In the genomic region with DNA sequence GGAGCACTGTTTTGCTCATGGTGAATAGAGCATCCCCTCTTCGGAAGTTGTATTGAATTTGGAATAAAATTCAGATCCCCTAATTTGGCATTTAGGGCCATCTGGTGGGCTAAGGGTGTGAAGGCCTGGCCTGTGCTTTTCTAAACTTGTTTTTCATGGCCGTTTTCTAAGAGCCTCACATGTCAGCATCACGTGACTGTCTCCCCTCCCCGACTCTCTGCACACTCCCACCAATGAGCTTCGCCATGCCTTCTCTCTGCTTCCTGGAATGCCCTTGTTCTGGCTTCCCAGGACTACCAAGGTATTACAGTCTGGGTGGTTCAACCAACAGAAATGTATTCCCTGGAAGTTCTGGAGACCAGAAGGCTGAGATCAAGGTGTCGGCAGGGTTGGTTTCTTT, we compare ENCODE assay signal across 16 cellular contexts.
DNase-seq lines count a peak whose midpoint lies in the region; ATAC-seq and TF ChIP-seq lines count a peak whose summit lies in the region.
"Had no signal": no experiment of that assay in that cellular context is flagged by ENCODE, and none has a peak within 500 bp of the region (broad histone marks: within the 10 kb centered on the region; RNA-seq: fewer than 3 reads in every experiment).

No MANE protein-coding gene starts in this region.

- no peaks in the 10 kb centered on the region for H4K20me1 ChIP-seq in GM23338 (replicated peaks; ENCODE audit: insufficient read depth)

- no peak for TF ChIP-seq EP300 in esophagus muscularis mucosa (IDR thresholded peaks at IDR 0.05)

- peaks cover 5% of the 10 kb centered on the region for H3K4me1 Mint-ChIP-seq in GM23338
- no peaks in the 10 kb centered on the region for H3K4me1 Mint-ChIP-seq in Calu3 (ENCODE audit: low read depth, unreplicated experiment)
- H3K4me1 Mint-ChIP-seq: CD4-positive, alpha-beta memory T cell; IgD-negative memory B cell had no signal

- WGBS in esophagus muscularis mucosa, result 87% methylated on average over 5 of the region's 6 CpGs
- WGBS in neuronal stem cell (ENCODE audit: extremely low coverage in 2 of 2, insufficient read length in 2 of 2, insufficient replicate concordance in 1 of 2), 2 donors, result no CpG with 5 or more reads among the region's 6 CpGs

- peaks cover 7% of the 10 kb centered on the region for H3K27me3 Mint-ChIP-seq in GM23338 (ENCODE audit: insufficient read depth, low read depth, poor library complexity)
- peaks cover 83% of the 10 kb centered on the region for H3K27me3 Mint-ChIP-seq in Calu3 (ENCODE audit: unreplicated experiment)

- H3K36me3 Mint-ChIP-seq in GM23338 (ENCODE audit: low read depth) (peaks cover 6% of the 10 kb centered on the region; the same call in 2 of the 3 replicates), Calu3 (ENCODE audit: insufficient read depth, unreplicated experiment) (no peaks in the 10 kb centered on the region)
- H3K36me3 Mint-ChIP-seq: CD4-positive, alpha-beta memory T cell; IgD-negative memory B cell had no signal

- H3F3A ChIP-seq in GM23338 (replicated peaks; ENCODE audit: low read depth), result no peaks in the 10 kb centered on the region

- H2BK120ac ChIP-seq in neuronal stem cell (ENCODE audit: low read depth, low read length), result no peak overlapping the region

- intact Hi-C loops in esophagus muscularis mucosa (cut with DNase I), result no loop called here
- intact Hi-C loops in Calu3 (cut with micrococcal nuclease; ENCODE audit: unreplicated experiment), result no loop called here

- TF ChIP-seq CTCF in GM23338 (conservative IDR thresholded peaks at IDR 0.05; ENCODE audit: low read depth in 2 of 2), result peak; percentile 21 to 37; a peak in 3 of 4 replicates
- no peak for TF ChIP-seq CTCF in esophagus muscularis mucosa (IDR thresholded peaks at IDR 0.05)
- TF ChIP-seq CTCF in Calu3 (IDR thresholded peaks at IDR 0.05; ENCODE audit: unreplicated experiment), result no peak

- H3K27ac Mint-ChIP-seq in GM23338, result no peak overlapping the region
- H3K27ac Mint-ChIP-seq in Calu3 (ENCODE audit: unreplicated experiment), result no peak overlapping the region
- H3K27ac Mint-ChIP-seq: CD4-positive, alpha-beta memory T cell had no signal

- no peak overlapping the region for H3K14ac ChIP-seq in neuronal stem cell (ENCODE audit: low read length)

- H3K4me3 Mint-ChIP-seq in GM23338 (no peak overlapping the region), Calu3 (ENCODE audit: low read depth, unreplicated experiment) (no peak overlapping the region)
- H3K4me3 Mint-ChIP-seq: CD4-positive, alpha-beta memory T cell; IgD-negative memory B cell had no signal

- no peaks in the 10 kb centered on the region for H3K27me3 ChIP-seq in GM23338 (ENCODE audit: insufficient read depth)
- H3K27me3 ChIP-seq in esophagus muscularis mucosa, result no peaks in the 10 kb centered on the region
- H3K27me3 ChIP-seq in neuronal stem cell (ENCODE audit: control insufficient read depth in 3 of 3, insufficient read depth in 3 of 3, low read depth in 1 of 3, low read length in 3 of 3), result peaks cover 0 to 10% (median 0%) of the 10 kb centered on the region in 3 experiments
- H3K27me3 ChIP-seq: BE2C had no signal

- DNase-seq in GM23338 (ENCODE audit: low spot score) (peak; percentile 53), SK-MEL-5 (ENCODE audit: low read depth, low spot score) (peak; percentile 4), esophagus muscularis mucosa (ENCODE audit: extremely low spot score) (peak; percentile 70), neuronal stem cell (ENCODE audit: low spot score) (no peak), Calu3 (no peak)
- DNase-seq: BE2C; CD4-positive, alpha-beta memory T cell; DMS153; DMS79 treated with DMSO at 0.1 percent for 48 hours; EL; GOT3; HCEC 1CT had no signal

- in situ Hi-C loops in SK-MEL-5 (cut with HindIII; ENCODE audit: low pct_unique_long_range_greater_than_20kb, low sequenced_read_pairs), result no loop called here

- no peak overlapping the region for H3K9ac ChIP-seq in neuronal stem cell (ENCODE audit: low read depth, low read length, poor library complexity)

- H4K8ac ChIP-seq in neuronal stem cell (ENCODE audit: low read depth, low read length), result no peak overlapping the region

- no peak overlapping the region for H2BK12ac ChIP-seq in neuronal stem cell (ENCODE audit: low read length)

- no peak overlapping the region for H3K27ac ChIP-seq in GM23338 (ENCODE audit: low read depth)
- H3K27ac ChIP-seq in esophagus muscularis mucosa (replicated peaks in 1 of 4), result no peak overlapping the region
- H3K27ac ChIP-seq in neuronal stem cell (replicated peaks; ENCODE audit: low read length), result no peak overlapping the region
- H3K27ac ChIP-seq: C4-2B had no signal

- no peak overlapping the region for H2AK5ac ChIP-seq in neuronal stem cell (ENCODE audit: low read depth, low read length)

- H3K4me3 ChIP-seq in GM23338 (no peak overlapping the region), esophagus muscularis mucosa (no peak overlapping the region), neuronal stem cell (ENCODE audit: low read length in 2 of 2) (no peak overlapping the region)

- no peak overlapping the region for H3K18ac ChIP-seq in neuronal stem cell (ENCODE audit: low read length)

- H3K4me2 ChIP-seq in GM23338 (no peak overlapping the region), neuronal stem cell (ENCODE audit: insufficient read depth, low read length, poor library complexity, severe bottlenecking) (no peak overlapping the region)

- no peaks in the 10 kb centered on the region for H3K79me1 ChIP-seq in neuronal stem cell (ENCODE audit: low read depth, low read length)

- H2AFZ ChIP-seq in GM23338 (no peak overlapping the region), neuronal stem cell (ENCODE audit: low read length) (peak overlapping the region; percentile 24)

- peaks cover 2% of the 10 kb centered on the region; the same call in 2 of the 3 replicates for H3K9me3 Mint-ChIP-seq in GM23338
- peaks cover 2% of the 10 kb centered on the region for H3K9me3 Mint-ChIP-seq in Calu3 (ENCODE audit: low read depth, unreplicated experiment)

- H2BK5ac ChIP-seq in neuronal stem cell (ENCODE audit: low read length), result no peak overlapping the region

- no peak overlapping the region for H4K91ac ChIP-seq in neuronal stem cell (ENCODE audit: low read depth, low read length, poor library complexity)

- TF ChIP-seq POLR2A in esophagus muscularis mucosa (IDR thresholded peaks at IDR 0.05; ENCODE audit: low read depth), result no peak

- BruUV-seq in Calu3 (replicated peaks; lab: Mats Ljungman, UMichigan), result no TSS peak

- H3K79me2 ChIP-seq in GM23338 (replicated peaks; ENCODE audit: insufficient read depth), result no peaks in the 10 kb centered on the region

- no peak overlapping the region for H2BK15ac ChIP-seq in neuronal stem cell (ENCODE audit: low read length)

- CTCF ChIA-PET in Calu3 (lab: Charles Lee), result no interaction called here

- H3K9me3 ChIP-seq in esophagus muscularis mucosa, result peaks cover 0 to 8% (median 1%) of the 10 kb centered on the region in 4 donors
- H3K9me3 ChIP-seq in neuronal stem cell (replicated peaks in 1 of 2; ENCODE audit: control insufficient read depth in 2 of 2, insufficient read depth in 1 of 2, low read depth in 1 of 2, low read length in 2 of 2), result no peaks in the 10 kb centered on the region
- H3K9me3 ChIP-seq: BE2C had no signal

- H3K4me1 ChIP-seq in GM23338 (ENCODE audit: insufficient read depth) (no peaks in the 10 kb centered on the region), esophagus muscularis mucosa (peaks cover 0 to 1% (median 0%) of the 10 kb centered on the region in 4 donors), neuronal stem cell (ENCODE audit: control insufficient read depth in 2 of 2, insufficient read depth in 1 of 2, low read depth in 1 of 2, low read length in 2 of 2) (peaks cover 0 to 3% of the 10 kb centered on the region in 2 donors)
- H3K4me1 ChIP-seq: BE2C had no signal

- H3K23ac ChIP-seq in neuronal stem cell (ENCODE audit: low read depth, low read length, poor library complexity), result no peak overlapping the region

- no peak overlapping the region for H3K4ac ChIP-seq in neuronal stem cell (ENCODE audit: low read length)

- no peaks in the 10 kb centered on the region for H3K9me2 ChIP-seq in GM23338 (ENCODE audit: insufficient read depth)

- no peaks in the 10 kb centered on the region for H3K36me3 ChIP-seq in GM23338 (ENCODE audit: insufficient read depth)
- no peaks in the 10 kb centered on the region for H3K36me3 ChIP-seq in esophagus muscularis mucosa
- no peaks in the 10 kb centered on the region for H3K36me3 ChIP-seq in neuronal stem cell (replicated peaks in 1 of 2; ENCODE audit: control insufficient read depth in 2 of 2, insufficient read depth in 2 of 2, low read length in 2 of 2)

- ATAC-seq in GM23338 (peak; percentile 42; the same call in 2 of the 3 replicates), HG02884 (IDR thresholded peaks at IDR 0.05; ENCODE audit: unreplicated experiment) (no peak), GM19328 (IDR thresholded peaks at IDR 0.05; ENCODE audit: unreplicated experiment) (no peak)

TF ChIP-seq in GM23338, 12 proteins besides CTCF, POLR2A, EP300 and RAD21 (continues in another document):
- TF ChIP-seq EZH2phosphoT487 (IDR thresholded peaks at IDR 0.05; ENCODE audit: unreplicated experiment), result no peak
- no peak for TF ChIP-seq JUNB (IDR thresholded peaks at IDR 0.05; ENCODE audit: unreplicated experiment)

Comparison
In these comparisons a context has a peak if more than half of its experiments do, and no peak if none do; other contexts are left out.
1. DNase-seq: peak in GM23338 (single experiment), SK-MEL-5 (single experiment) and esophagus muscularis mucosa (single experiment); none in neuronal stem cell (single experiment) and Calu3 (single experiment).
2. CTCF ChIP-seq: peak in GM23338 (2 of 2); none in esophagus muscularis mucosa (0 of 3) and Calu3 (single experiment).